ENCODE assay signal across 1 cellular context in the genomic region with DNA sequence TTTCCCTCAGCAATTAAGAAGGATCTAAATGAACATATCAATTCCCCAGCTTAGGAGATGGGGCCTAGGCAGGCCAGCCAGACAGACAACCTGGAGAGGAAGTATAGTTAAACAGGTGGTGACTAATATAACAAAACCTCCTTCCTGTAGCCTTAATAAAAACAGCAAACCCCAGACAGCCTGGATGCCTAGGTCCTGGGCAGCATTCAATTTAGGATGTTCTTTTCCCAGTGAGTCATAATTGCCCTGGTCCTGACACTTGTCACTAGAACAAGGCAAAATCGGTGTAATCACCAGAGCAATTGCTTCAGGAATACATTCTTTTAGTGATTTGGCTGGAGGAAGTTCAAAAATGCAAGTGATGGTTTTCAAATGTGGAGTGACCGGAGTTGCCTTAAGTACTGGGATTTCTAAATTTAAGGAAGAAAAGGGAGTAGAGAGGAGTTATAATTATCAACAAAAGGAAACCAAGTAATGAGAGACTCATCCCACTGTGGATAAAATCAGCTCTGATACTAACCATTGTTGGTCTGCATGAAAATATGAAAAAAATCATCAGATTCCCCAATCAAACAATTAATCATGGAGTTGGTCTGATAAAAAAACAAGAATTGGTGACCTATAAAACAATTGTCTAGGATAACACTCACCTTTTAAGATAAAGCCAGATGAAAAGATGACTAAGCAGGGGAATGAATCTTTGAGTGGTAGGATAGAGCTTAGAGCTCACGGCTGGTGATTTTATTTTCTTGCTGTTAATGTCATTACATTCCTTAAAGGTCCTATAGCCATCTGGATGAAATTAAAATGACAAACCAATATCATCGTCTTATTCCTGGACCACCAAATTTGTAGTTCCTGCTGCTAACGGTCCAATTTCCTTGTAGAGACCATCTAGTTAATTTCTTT.
TF ChIP-seq lines count a peak whose summit lies in the region.

No MANE protein-coding gene starts in this region.

TF ChIP-seq in IMR-90, 13 proteins besides CTCF, POLR2A, EP300 and RAD21:
- TF ChIP-seq MAFK (IDR thresholded peaks at IDR 0.05; ENCODE audit: low read depth, low read length), result no peak
- no peak for TF ChIP-seq MXI1 (IDR thresholded peaks at IDR 0.05; ENCODE audit: borderline replicate concordance, low read depth, low read length)
- 0 out of 2 replicates have a peak, but pooled peaks have one; percentile 9 for TF ChIP-seq CEBPB (IDR thresholded peaks at IDR 0.05; ENCODE audit: low read depth, low read length)
